Comparison of ENCODE assay signal across 1 cellular context in genomic region chr2:20051518-20052228, GRCh38.
TF ChIP-seq lines count a peak whose summit lies in the region.

TSS of gene LAPTM4A (minus strand) at chr2:20051628. CDS start at chr2:20051520, 108 bp downstream.

TF ChIP-seq in K562, 482 proteins besides CTCF, POLR2A, EP300 and RAD21 (continued from another document and continues in another):
- TF ChIP-seq AFF1 (IDR thresholded peaks at IDR 0.05; ENCODE audit: low read depth in 1 of 2, partially characterized antibody in 2 of 2) = peak in 1 of 2 experiments; percentile 82
- TF ChIP-seq NFE2L1 (tag; IDR thresholded peaks at IDR 0.05; ENCODE audit: borderline replicate concordance, low read depth) = no peak
- TF ChIP-seq RBM25 (IDR thresholded peaks at IDR 0.05; ENCODE audit: low read depth, low read length, severe bottlenecking) = peak; percentile 94
- TF ChIP-seq MLX (CRISPR knock-in tag; conservative IDR thresholded peaks at IDR 0.05) = no peak
- TF ChIP-seq ZBTB11 (CRISPR knock-in tag; IDR thresholded peaks at IDR 0.05) = no peak
- no peak for TF ChIP-seq ZC3H4 (CRISPR knock-in tag; IDR thresholded peaks at IDR 0.05; ENCODE audit: borderline replicate concordance)
- TF ChIP-seq GTF2B (IDR thresholded peaks at IDR 0.05; ENCODE audit: extremely low read depth, insufficient read length) = no peak
- no peak for TF ChIP-seq TSC22D4 (tag; IDR thresholded peaks at IDR 0.05)
- no peak for TF ChIP-seq THRAP3 (IDR thresholded peaks at IDR 0.05; ENCODE audit: borderline replicate concordance)
- TF ChIP-seq LEF1 (IDR thresholded peaks at IDR 0.05) = peak; percentile 28; the same call in 1 of the 2 replicates
- no peak for TF ChIP-seq NUFIP1 (IDR thresholded peaks at IDR 0.05; ENCODE audit: partially characterized antibody)
- no peak for TF ChIP-seq E2F5 (CRISPR knock-in tag; IDR thresholded peaks at IDR 0.05)
- TF ChIP-seq ZNF274 (IDR thresholded peaks at IDR 0.05; ENCODE audit: borderline replicate concordance, low read depth, low read length) = no peak
- no peak for TF ChIP-seq ETS1 (conservative IDR thresholded peaks at IDR 0.05; ENCODE audit: control insufficient read depth, low read depth, low read length)
- TF ChIP-seq RREB1 (CRISPR knock-in tag; IDR thresholded peaks at IDR 0.05) = no peak
- no peak for TF ChIP-seq ZNF785 (CRISPR knock-in tag; IDR thresholded peaks at IDR 0.05)
- TF ChIP-seq HIVEP1 (CRISPR knock-in tag; IDR thresholded peaks at IDR 0.05) = no peak
- no peak for TF ChIP-seq NONO (IDR thresholded peaks at IDR 0.05; ENCODE audit: low read depth in 2 of 2, low read length in 1 of 2)
- no peak for TF ChIP-seq ZNF586 (CRISPR knock-in tag; conservative IDR thresholded peaks at IDR 0.05)
- peak; percentile 70; the same call in 1 of the 2 replicates for TF ChIP-seq RAD51 (IDR thresholded peaks at IDR 0.05; ENCODE audit: borderline replicate concordance, low read depth)
- peak; percentile 62; the same call in 1 of the 2 replicates for TF ChIP-seq LCOR (CRISPR knock-in tag; IDR thresholded peaks at IDR 0.05)
- no peak for TF ChIP-seq XRCC4 (IDR thresholded peaks at IDR 0.05; ENCODE audit: extremely low read depth, insufficient read depth, insufficient read length)
- TF ChIP-seq ZSCAN32 (CRISPR knock-in tag; IDR thresholded peaks at IDR 0.05) = no peak
- TF ChIP-seq ZNF184 (CRISPR knock-in tag; IDR thresholded peaks at IDR 0.05) = no peak
- TF ChIP-seq NKRF (IDR thresholded peaks at IDR 0.05; ENCODE audit: borderline replicate concordance) = peak; percentile 49; the same call in 1 of the 2 replicates
- TF ChIP-seq HDAC3 (IDR thresholded peaks at IDR 0.05; ENCODE audit: borderline replicate concordance, partially characterized antibody) = no peak
- TF ChIP-seq MTA2 (IDR thresholded peaks at IDR 0.05; ENCODE audit: low read depth) = no peak
- peak; percentile 63; the same call in 1 of the 2 replicates for TF ChIP-seq DPF2 (IDR thresholded peaks at IDR 0.05)
- peak; percentile 82 for TF ChIP-seq POLR2B (IDR thresholded peaks at IDR 0.05; ENCODE audit: low read depth, partially characterized antibody)
- TF ChIP-seq MEIS2 (IDR thresholded peaks at IDR 0.05; ENCODE audit: partially characterized antibody) = peak; percentile 82
- TF ChIP-seq ZNF655 (CRISPR knock-in tag; IDR thresholded peaks at IDR 0.05) = no peak
- 0 out of 2 replicates have a peak, but pooled peaks have one; percentile 8 for TF ChIP-seq SPI1 (IDR thresholded peaks at IDR 0.05; ENCODE audit: borderline replicate concordance, low read depth, low read length)
- peak; percentile 98 for TF ChIP-seq FOS (IDR thresholded peaks at IDR 0.05; ENCODE audit: extremely low read depth, insufficient read length)
